In the genomic region with DNA sequence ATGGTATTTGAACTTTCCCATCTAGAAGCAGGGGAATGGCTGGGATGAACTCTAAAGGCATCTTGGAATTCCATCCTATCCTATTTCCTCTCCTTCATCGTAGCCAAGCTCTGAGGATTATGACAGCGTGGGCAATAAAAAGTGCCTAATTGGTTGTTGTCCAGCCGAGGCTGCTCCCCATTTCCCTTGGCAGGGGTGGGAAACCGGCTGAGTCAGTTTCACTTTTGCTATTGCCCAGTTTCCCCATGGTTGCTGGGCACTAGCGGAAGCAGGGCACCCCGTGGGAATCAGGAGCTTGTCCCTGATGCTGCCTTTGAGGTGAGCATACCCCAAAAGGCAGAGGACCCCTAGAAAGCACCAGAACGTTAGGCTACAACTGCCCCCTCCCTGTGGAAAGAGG, we compare ENCODE assay signal across 14 cellular contexts. TPM values are rescaled to one million over a fixed set of nuclear protein-coding genes. Genes with fewer than 3 reads are reported as not detected.
DNase-seq lines count a peak whose midpoint lies in the region; ATAC-seq and FAIRE-seq lines count a peak whose summit lies in the region.
"Had no signal": no experiment of that assay in that cellular context is flagged by ENCODE, and none has a peak within 500 bp of the region (broad histone marks: within the 10 kb centered on the region; RNA-seq: fewer than 3 reads in every experiment).

No MANE protein-coding gene starts in this region.

- no peak overlapping the region for H3K27ac ChIP-seq in duodenal mucosa (ENCODE audit: low read depth, low read length)
- H3K27ac ChIP-seq: foreskin keratinocyte, testis had no signal

- peak; percentile 69 for DNase-seq in A172 (ENCODE audit: low spot score)
- peak; percentile 65 for DNase-seq in HTR-8/SVneo (ENCODE audit: insufficient read length, low spot score)
- DNase-seq in myocyte (ENCODE audit: low read depth) = peak; percentile 60
- DNase-seq in stimulated activated CD4-positive, alpha-beta T cell treated with anti-CD3 and anti-CD28 coated beads, Interleukin-12 subunit alpha, Interleukin-12 subunit beta, amount 100 ng/mL, for 4 hours = no peak
- DNase-seq in HPDE6-E6E7 (ENCODE audit: extremely low spot score) = no peak
- DNase-seq in NCI-H2227 (lab: John Stamatoyannopoulos, UW; ENCODE audit: unreplicated experiment) = no peak
- DNase-seq: foreskin keratinocyte; KG1; stimulated activated CD4-positive, alpha-beta T cell treated with anti-CD3 and anti-CD28 coated beads, Interleukin-2, amount 100 ng/mL, for 24 hours; T-helper 17 cell; testis had no signal

- H3K9me3 ChIP-seq in duodenal mucosa (ENCODE audit: control insufficient read depth in 1 of 2, low read length in 2 of 2) = no peaks in the 10 kb centered on the region
- H3K9me3 ChIP-seq: testis had no signal

- H3K4me3 ChIP-seq in duodenal mucosa (ENCODE audit: low read depth in 1 of 2, low read length in 2 of 2) = peak overlapping the region; percentile 31 to 48
- H3K4me3 ChIP-seq: testis had no signal

- peak overlapping the region in 1 of 2 donors; percentile 24 for H3K9ac ChIP-seq in duodenal mucosa (ENCODE audit: low read depth in 1 of 2, low read length in 2 of 2)

- no peaks in the 10 kb centered on the region for H3K27me3 ChIP-seq in duodenal mucosa (ENCODE audit: control insufficient read depth in 1 of 2, insufficient read depth in 2 of 2, low read length in 2 of 2)
- H3K27me3 ChIP-seq: testis had no signal

- no peak for ATAC-seq in HG03196 (IDR thresholded peaks at IDR 0.05; ENCODE audit: unreplicated experiment)
- ATAC-seq: foreskin keratinocyte, T-helper 17 cell had no signal

- peak; percentile 75 for FAIRE-seq in HTR-8/SVneo (lab: Jason Lieb, UNC)

- H3K36me3 ChIP-seq in duodenal mucosa (ENCODE audit: control insufficient read depth in 1 of 2, insufficient read depth in 2 of 2, low read length in 2 of 2) = no peaks in the 10 kb centered on the region

- H3K4me1 ChIP-seq in duodenal mucosa (ENCODE audit: control insufficient read depth in 1 of 2, insufficient read depth in 2 of 2, low read length in 2 of 2) = peaks cover 45 to 46% of the 10 kb centered on the region in 2 donors
- H3K4me1 ChIP-seq: foreskin keratinocyte, testis had no signal

RNA-seq across cellular contexts. Expression of a gene that starts 13.8 kb away (rescaled TPM):
- total RNA-seq in A172 (2014; rRNA removed; shearing (Covaris generic)) = 1.2 and 2.5 TPM in 2 replicates
- total RNA-seq in myocyte = 1.8 and 3.1 TPM in 2 replicates
- polyA plus RNA-seq in myocyte (2012) = 15.8 TPM

RNA-seq across cellular contexts. Expression of a gene that starts 31.3 kb away (rescaled TPM):
- 0.19 and 0.46 TPM in 2 replicates for total RNA-seq in A172 (2014; rRNA removed; shearing (Covaris generic))
- 0.05 and 0.16 TPM in 2 replicates for total RNA-seq in myocyte
- polyA plus RNA-seq in myocyte (2012) = 0.05 TPM

RNA-seq across cellular contexts. Expression of a gene that starts 41.2 kb away (rescaled TPM):
- total RNA-seq in A172 (2014; rRNA removed; shearing (Covaris generic)) = 56.8 and 65.4 TPM in 2 replicates
- 111 and 158 TPM in 2 replicates for total RNA-seq in myocyte
- polyA plus RNA-seq in myocyte (2012) = 85.2 TPM

RNA-seq across cellular contexts. Expression of a gene that starts 50.8 kb away (rescaled TPM):
- total RNA-seq in A172 (2014; rRNA removed; shearing (Covaris generic)) = 0.62 and 1.6 TPM in 2 replicates
- total RNA-seq in myocyte = 0.05 and 0.21 TPM in 2 replicates
- polyA plus RNA-seq in myocyte (2012) = 1.2 TPM
- total RNA-seq: mesenteric fat pad had no signal

RNA-seq across cellular contexts. Expression of a gene that starts 50.9 kb away (rescaled TPM):
- 41.9 and 58.5 TPM in 2 replicates for total RNA-seq in A172 (2014; rRNA removed; shearing (Covaris generic))
- 53.4 and 53.6 TPM in 2 replicates for total RNA-seq in myocyte
- 49.9 TPM for polyA plus RNA-seq in myocyte (2012)

Comparison
In these comparisons a context has a peak if more than half of its experiments do, and no peak if none do; other contexts are left out.
1. DNase-seq: peak in A172 (single experiment), HTR-8/SVneo (single experiment) and myocyte (single experiment); none in stimulated activated CD4-positive, alpha-beta T cell treated with anti-CD3 and anti-CD28 coated beads, Interleukin-12 subunit alpha, Interleukin-12 subunit beta, amount 100 ng/mL, for 4 hours (single experiment), HPDE6-E6E7 (single experiment) and NCI-H2227 (single experiment).